In genomic region chr15:38300395-38300794, GRCh38 we compare ENCODE assay signal across 1 cellular context.
TF ChIP-seq lines count a peak whose summit lies in the region.

No MANE protein-coding gene starts in this region.

TF ChIP-seq in GM23338, 12 proteins besides CTCF, POLR2A, EP300 and RAD21:
- no peak for TF ChIP-seq ZNF114 (CRISPR knock-in tag; IDR thresholded peaks at IDR 0.05)
- no peak for TF ChIP-seq NANOG (IDR thresholded peaks at IDR 0.05; ENCODE audit: borderline replicate concordance)
- TF ChIP-seq EZH2 (IDR thresholded peaks at IDR 0.05; ENCODE audit: low read depth, unreplicated experiment): no peak
- TF ChIP-seq REST (IDR thresholded peaks at IDR 0.05; ENCODE audit: unreplicated experiment): no peak
- no peak for TF ChIP-seq EZH2phosphoT487 (IDR thresholded peaks at IDR 0.05; ENCODE audit: unreplicated experiment)
- TF ChIP-seq POLR2AphosphoS5 (IDR thresholded peaks at IDR 0.05; ENCODE audit: low read depth): no peak
- TF ChIP-seq ZNF331 (CRISPR knock-in tag; IDR thresholded peaks at IDR 0.05; ENCODE audit: low read depth): no peak
- no peak for TF ChIP-seq ZNF462 (CRISPR knock-in tag; IDR thresholded peaks at IDR 0.05)
- TF ChIP-seq JUNB (IDR thresholded peaks at IDR 0.05; ENCODE audit: unreplicated experiment): no peak
- no peak for TF ChIP-seq STAT1 (IDR thresholded peaks at IDR 0.05; ENCODE audit: unreplicated experiment)
- no peak for TF ChIP-seq CREB1 (CRISPR knock-in tag; IDR thresholded peaks at IDR 0.05; ENCODE audit: low read depth)
TF ChIP-seq in GM23338: peak in this region for 0.
